In the genomic region with DNA sequence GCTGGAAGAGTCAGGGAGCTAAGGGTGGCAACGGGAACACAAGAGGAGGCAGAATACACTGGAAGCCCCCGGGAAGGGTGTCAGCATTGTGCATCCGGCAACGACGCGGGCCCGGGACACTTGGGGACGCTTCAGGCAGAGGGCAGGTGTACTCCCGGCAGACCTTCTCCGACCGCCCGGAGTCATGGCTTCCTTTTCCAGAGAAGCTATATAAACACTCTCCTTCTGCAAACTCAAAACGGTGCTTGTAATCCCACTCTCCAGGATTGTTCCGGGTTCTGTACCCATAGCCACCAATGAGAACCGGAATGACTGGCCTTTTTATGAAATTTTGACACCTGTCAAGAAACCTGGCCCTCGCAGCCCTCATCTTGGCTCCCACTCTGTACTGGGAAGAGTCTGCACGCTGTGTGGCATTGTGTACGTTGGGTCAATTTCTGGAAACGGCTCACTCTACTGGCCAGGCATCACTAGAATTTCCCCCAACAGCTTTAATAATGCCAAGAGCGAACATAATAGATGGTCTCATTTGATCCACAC, we compare ENCODE assay signal across 8 cellular contexts. TPM values are rescaled to one million over a fixed set of nuclear protein-coding genes. Genes with fewer than 3 reads are reported as not detected.
DNase-seq lines count a peak whose midpoint lies in the region; ATAC-seq and TF ChIP-seq lines count a peak whose summit lies in the region.

No MANE protein-coding gene starts in this region.

- no peaks in the 10 kb centered on the region for H3K36me3 ChIP-seq in iPS-15b (ENCODE audit: control insufficient read depth, insufficient read depth, low read length)
- H3K36me3 ChIP-seq in stomach = no peaks in the 10 kb centered on the region

- H3K4me1 Mint-ChIP-seq in activated T-helper 1 cell treated with anti-CD3 and anti-CD28 coated beads, Interleukin-12 subunit alpha, Interleukin-12 subunit beta, Interleukin-2, Interleukin-4 antibody, amounts not matched to agents 30 ng/mL and 10 ng/mL and 1 ng/mL, durations not matched to agents 14 hours and 24 hours and 36 hours (ENCODE audit: low read depth) = peaks cover 26% of the 10 kb centered on the region

- TF ChIP-seq EP300 in stomach (IDR thresholded peaks at IDR 0.05) = no peak

- peaks cover 39% of the 10 kb centered on the region for H3K27me3 ChIP-seq in iPS-15b (ENCODE audit: control insufficient read depth, insufficient read depth, low read length)
- peaks cover 2 to 67% (median 32%) of the 10 kb centered on the region in 3 donors for H3K27me3 ChIP-seq in stomach

- ATAC-seq in HG02588 (IDR thresholded peaks at IDR 0.05; ENCODE audit: unreplicated experiment) = no peak

- peaks cover 3% of the 10 kb centered on the region for H3K36me3 Mint-ChIP-seq in activated T-helper 1 cell treated with anti-CD3 and anti-CD28 coated beads, Interleukin-12 subunit alpha, Interleukin-12 subunit beta, Interleukin-2, Interleukin-4 antibody, amounts not matched to agents 30 ng/mL and 10 ng/mL and 1 ng/mL, durations not matched to agents 14 hours and 24 hours and 36 hours (ENCODE audit: low read depth)

- H3K9me3 Mint-ChIP-seq in activated T-helper 1 cell treated with anti-CD3 and anti-CD28 coated beads, Interleukin-12 subunit alpha, Interleukin-12 subunit beta, Interleukin-2, Interleukin-4 antibody, amounts not matched to agents 30 ng/mL and 10 ng/mL and 1 ng/mL, durations not matched to agents 14 hours and 24 hours and 36 hours = peaks cover 21% of the 10 kb centered on the region

- peak; percentile 21 for DNase-seq in DMS79 treated with DMSO at 0.1 percent for 48 hours (lab: John Stamatoyannopoulos, UW)
- DNase-seq in DMS79 (lab: John Stamatoyannopoulos, UW) = no peak
- DNase-seq in activated T-helper 1 cell treated with anti-CD3 and anti-CD28 coated beads, Interleukin-12 subunit alpha, Interleukin-12 subunit beta, Interleukin-2, Interleukin-4 antibody, amounts not matched to agents 30 ng/mL and 10 ng/mL and 1 ng/mL, durations not matched to agents 14 hours and 24 hours and 36 hours (ENCODE audit: low spot score) = no peak
- DNase-seq in stomach = no peak
- DNase-seq in SW 1271 (lab: John Stamatoyannopoulos, UW) = no peak
- DNase-seq in D341Med (ENCODE audit: low spot score) = no peak

- H3K27ac Mint-ChIP-seq in activated T-helper 1 cell treated with anti-CD3 and anti-CD28 coated beads, Interleukin-12 subunit alpha, Interleukin-12 subunit beta, Interleukin-2, Interleukin-4 antibody, amounts not matched to agents 30 ng/mL and 10 ng/mL and 1 ng/mL, durations not matched to agents 14 hours and 24 hours and 36 hours = no peak overlapping the region

- TF ChIP-seq POLR2A in stomach (IDR thresholded peaks at IDR 0.05) = no peak

- H3K9ac ChIP-seq in iPS-15b (ENCODE audit: low read depth, low read length) = peak overlapping the region; percentile 49

- H3K4me1 ChIP-seq in iPS-15b (ENCODE audit: control insufficient read depth, insufficient read depth, low read length) (peaks cover 2% of the 10 kb centered on the region), stomach (peaks cover 16 to 25% (median 22%) of the 10 kb centered on the region in 4 donors)

- intact Hi-C loops in activated T-helper 1 cell treated with anti-CD3 and anti-CD28 coated beads, Interleukin-12 subunit alpha, Interleukin-12 subunit beta, Interleukin-2, Interleukin-4 antibody, amounts not matched to agents 30 ng/mL and 10 ng/mL and 1 ng/mL, durations not matched to agents 14 hours and 24 hours and 36 hours (cut with micrococcal nuclease) = loop anchor here (1.0 kb wide), 1 partner anchor 25 kb away; a partner anchor contains a TSS
- intact Hi-C loops in stomach (cut with DNase I; ENCODE audit: low total_unique reads) = no loop called here

- TF ChIP-seq CTCF in stomach (IDR thresholded peaks at IDR 0.05) = no peak

- H3K27me3 Mint-ChIP-seq in activated T-helper 1 cell treated with anti-CD3 and anti-CD28 coated beads, Interleukin-12 subunit alpha, Interleukin-12 subunit beta, Interleukin-2, Interleukin-4 antibody, amounts not matched to agents 30 ng/mL and 10 ng/mL and 1 ng/mL, durations not matched to agents 14 hours and 24 hours and 36 hours (ENCODE audit: insufficient read depth) = peaks cover 74% of the 10 kb centered on the region

- H3K27ac ChIP-seq in stomach = peak overlapping the region in 1 of 5 donors; percentile 7

- H3K4me3 Mint-ChIP-seq in activated T-helper 1 cell treated with anti-CD3 and anti-CD28 coated beads, Interleukin-12 subunit alpha, Interleukin-12 subunit beta, Interleukin-2, Interleukin-4 antibody, amounts not matched to agents 30 ng/mL and 10 ng/mL and 1 ng/mL, durations not matched to agents 14 hours and 24 hours and 36 hours = peak overlapping the region; percentile 76

- peak overlapping the region; percentile 60 for H3K4me3 ChIP-seq in iPS-15b (ENCODE audit: low read depth, low read length)
- peak overlapping the region; percentile 53 to 73 (median 60) for H3K4me3 ChIP-seq in stomach

- H3K9me3 ChIP-seq in iPS-15b (ENCODE audit: control insufficient read depth, insufficient read depth, low read length) = peaks cover 5% of the 10 kb centered on the region
- H3K9me3 ChIP-seq in stomach = peaks cover 0 to 22% (median 15%) of the 10 kb centered on the region in 4 donors

- 11 to 14% (median 12%) methylated on average over 20 of the region's 20 CpGs for WGBS in stomach, 5 donors

RNA-seq across cellular contexts. Expression of a gene that starts 0.5 kb away (rescaled TPM):
- 0.88 and 1.3 TPM in 2 replicates for total RNA-seq in activated T-helper 1 cell treated with anti-CD3 and anti-CD28 coated beads, Interleukin-12 subunit alpha, Interleukin-12 subunit beta, Interleukin-2, Interleukin-4 antibody, amounts not matched to agents 30 ng/mL and 10 ng/mL and 1 ng/mL, durations not matched to agents 14 hours and 24 hours and 36 hours
- total RNA-seq in stomach = 10 to 100 TPM in 3 of 5 donors, 1 to 10 TPM in 2; 8.4 to 35.1 (median 16.1) TPM
- polyA plus RNA-seq in stomach = 1 to 10 TPM; 3.8 to 4.9 (median 4.2) TPM

RNA-seq across cellular contexts. Expression of a gene that starts 24.8 kb away (rescaled TPM):
- total RNA-seq in activated T-helper 1 cell treated with anti-CD3 and anti-CD28 coated beads, Interleukin-12 subunit alpha, Interleukin-12 subunit beta, Interleukin-2, Interleukin-4 antibody, amounts not matched to agents 30 ng/mL and 10 ng/mL and 1 ng/mL, durations not matched to agents 14 hours and 24 hours and 36 hours = 26.0 and 27.5 TPM in 2 replicates
- 10 to 100 TPM; 21.9 to 78.0 (median 28.8) TPM for total RNA-seq in stomach
- polyA plus RNA-seq in stomach = 1 to 10 TPM; 3.8 to 7.1 (median 4.9) TPM

RNA-seq across cellular contexts. Expression of a gene that starts 53.9 kb away (rescaled TPM):
- total RNA-seq in activated T-helper 1 cell treated with anti-CD3 and anti-CD28 coated beads, Interleukin-12 subunit alpha, Interleukin-12 subunit beta, Interleukin-2, Interleukin-4 antibody, amounts not matched to agents 30 ng/mL and 10 ng/mL and 1 ng/mL, durations not matched to agents 14 hours and 24 hours and 36 hours = not detected in 2 replicates
- under 1 TPM in 1 of 5 donors, not detected in 4; 0.18 TPM for total RNA-seq in stomach
- polyA plus RNA-seq in stomach = not detected
